Comparison of ENCODE assay signal across 40 cellular contexts in genomic region chr11:56545531-56545930, GRCh38. TPM values are rescaled to one million over a fixed set of nuclear protein-coding genes. Genes with fewer than 3 reads are reported as not detected.
"Had no signal": no experiment of that assay in that cellular context is flagged by ENCODE, and none has a peak within 500 bp of the region (broad histone marks: within the 10 kb centered on the region; RNA-seq: fewer than 3 reads in every experiment).

No MANE protein-coding gene starts in this region.

- H3K27me3 Mint-ChIP-seq: activated CD4-positive, alpha-beta memory T cell treated with anti-CD3 and anti-CD28 coated beads, Interleukin-2, amount 10 ng/mL, durations not matched to agents 7 days and 5 days; activated CD4-positive, alpha-beta T cell treated with anti-CD3 and anti-CD28 coated beads for 36 hours; activated CD4-positive, alpha-beta T cell treated with anti-CD3 and anti-CD28 coated beads, Interleukin-2, amount 10 ng/mL, durations not matched to agents 7 days and 5 days; activated CD8-positive, alpha-beta memory T cell treated with anti-CD3 and anti-CD28 coated beads, Interleukin-2, amount 10 ng/mL, durations not matched to agents 7 days and 5 days; activated naive CD8-positive, alpha-beta T cell treated with anti-CD3 and anti-CD28 coated beads for 36 hours; activated T-helper 17 cell treated with anti-CD3 and anti-CD28 coated beads, Interleukin-2, amount 50 U/mL, for 72 hours had no signal

- H3K4me1 Mint-ChIP-seq: activated CD4-positive, alpha-beta memory T cell treated with anti-CD3 and anti-CD28 coated beads, Interleukin-2, amount 10 ng/mL, durations not matched to agents 7 days and 5 days; activated CD4-positive, alpha-beta T cell treated with anti-CD3 and anti-CD28 coated beads for 36 hours; activated CD4-positive, alpha-beta T cell treated with anti-CD3 and anti-CD28 coated beads, Interleukin-2, amount 10 ng/mL, durations not matched to agents 7 days and 5 days; activated CD8-positive, alpha-beta memory T cell treated with anti-CD3 and anti-CD28 coated beads, Interleukin-2, amount 10 ng/mL, durations not matched to agents 7 days and 5 days; activated naive CD8-positive, alpha-beta T cell treated with anti-CD3 and anti-CD28 coated beads for 36 hours; activated T-helper 17 cell treated with anti-CD3 and anti-CD28 coated beads, Interleukin-2, amount 50 U/mL, for 72 hours; WTC11 had no signal

- ATAC-seq: activated CD4-positive, alpha-beta T cell treated with anti-CD3 and anti-CD28 coated beads for 36 hours; activated CD4-positive, CD25-positive, alpha-beta regulatory T cell treated with anti-CD3 and anti-CD28 coated beads, Interleukin-2, amount 50 U/mL, for 24 hours; activated CD8-positive, alpha-beta memory T cell treated with anti-CD3 and anti-CD28 coated beads, Interleukin-2, amount 10 ng/mL, durations not matched to agents 7 days and 5 days; activated CD8-positive, alpha-beta T cell treated with anti-CD3 and anti-CD28 coated beads, Interleukin-2, amount 10 ng/mL, durations not matched to agents 7 days and 5 days; activated naive CD4-positive, alpha-beta T cell treated with anti-CD3 and anti-CD28 coated beads, Interleukin-2, amount 50 U/mL, for 72 hours; activated T-cell treated with anti-CD3 and anti-CD28 coated beads, Interleukin-2, amount 50 U/mL, for 4 hours; activated T-cell treated with anti-CD3 and anti-CD28 coated beads, Interleukin-2, amount 50 U/mL, for 72 hours; activated T-helper 17 cell treated with anti-CD3 and anti-CD28 coated beads, Interleukin-2, amount 50 U/mL, for 72 hours; body of pancreas; WTC11 had no signal

- H3K4me3 Mint-ChIP-seq: activated CD4-positive, alpha-beta memory T cell treated with anti-CD3 and anti-CD28 coated beads, Interleukin-2, amount 10 ng/mL, durations not matched to agents 7 days and 5 days; activated CD4-positive, alpha-beta T cell treated with anti-CD3 and anti-CD28 coated beads for 36 hours; activated CD4-positive, alpha-beta T cell treated with anti-CD3 and anti-CD28 coated beads, Interleukin-2, amount 10 ng/mL, durations not matched to agents 7 days and 5 days; activated CD8-positive, alpha-beta memory T cell treated with anti-CD3 and anti-CD28 coated beads, Interleukin-2, amount 10 ng/mL, durations not matched to agents 7 days and 5 days; activated CD8-positive, alpha-beta T cell treated with anti-CD3 and anti-CD28 coated beads, Interleukin-2, amount 10 ng/mL, durations not matched to agents 7 days and 5 days; activated naive CD4-positive, alpha-beta T cell treated with anti-CD3 and anti-CD28 coated beads for 36 hours; activated naive CD8-positive, alpha-beta T cell treated with anti-CD3 and anti-CD28 coated beads for 36 hours; activated T-cell treated with anti-CD3 and anti-CD28 coated beads, Interleukin-2, amount 50 U/mL, for 4 hours; activated T-cell treated with anti-CD3 and anti-CD28 coated beads, Interleukin-2, amount 50 U/mL, for 72 hours; activated T-helper 1 cell treated with anti-CD3 and anti-CD28 coated beads, Interleukin-12 subunit alpha, Interleukin-12 subunit beta, Interleukin-2, Interleukin-4 antibody, amounts not matched to agents 30 ng/mL and 10 ng/mL and 1 ng/mL, durations not matched to agents 14 hours and 24 hours and 36 hours; activated T-helper 17 cell treated with anti-CD3 and anti-CD28 coated beads, Interleukin-2, amount 50 U/mL, for 72 hours; T-helper 1 cell treated with Interleukin-12 subunit alpha and Interleukin-12 subunit beta and Interleukin-4 antibody, amounts not matched to agents 30 μg/mL and 1 μg/mL, for 36 hours; T-helper 2 cell treated with Interferon-gamma antibody and Interleukin-4, amounts not matched to agents 5 μg/mL and 100 μg/mL, for 36 hours; WTC11 had no signal

- H3K27ac ChIP-seq: adrenal gland, body of pancreas, brain microvascular endothelial cell, breast epithelium, WERI-Rb-1 had no signal

- H3K36me3 Mint-ChIP-seq: activated CD8-positive, alpha-beta memory T cell treated with anti-CD3 and anti-CD28 coated beads, Interleukin-2, amount 10 ng/mL, durations not matched to agents 7 days and 5 days; activated naive CD8-positive, alpha-beta T cell treated with anti-CD3 and anti-CD28 coated beads for 36 hours; WTC11 had no signal

- DNase-seq: activated CD4-positive, alpha-beta memory T cell treated with anti-CD3 and anti-CD28 coated beads, Interleukin-2, amount 10 ng/mL, durations not matched to agents 7 days and 5 days; activated CD4-positive, alpha-beta T cell treated with anti-CD3 and anti-CD28 coated beads for 1 hour; activated CD4-positive, alpha-beta T cell treated with anti-CD3 and anti-CD28 coated beads for 36 hours; activated CD4-positive, alpha-beta T cell treated with anti-CD3 and anti-CD28 coated beads for 48 hours; activated CD4-positive, alpha-beta T cell treated with anti-CD3 and anti-CD28 coated beads, Interleukin-2, amount 10 ng/mL, durations not matched to agents 7 days and 5 days; activated CD4-positive, alpha-beta T cell treated with anti-CD3 and anti-CD28 coated beads, Interleukin-2, amount 50 U/mL, for 48 hours; activated CD4-positive, CD25-positive, alpha-beta regulatory T cell; activated CD8-positive, alpha-beta memory T cell treated with anti-CD3 and anti-CD28 coated beads for 24 hours; activated CD8-positive, alpha-beta memory T cell treated with anti-CD3 and anti-CD28 coated beads, Interleukin-2, amount 10 ng/mL, durations not matched to agents 7 days and 5 days; activated CD8-positive, alpha-beta memory T cell treated with anti-CD3 and anti-CD28 coated beads, Interleukin-2, amount 50 U/mL, for 48 hours; activated CD8-positive, alpha-beta T cell treated with anti-CD3 and anti-CD28 coated beads, Interleukin-2, amount 10 ng/mL, durations not matched to agents 7 days and 5 days; activated effector memory CD4-positive, alpha-beta T cell treated with anti-CD3 and anti-CD28 coated beads, Interleukin-2, amount 50 U/mL, for 16 hours; activated gamma-delta T cell treated with Interleukin-2 at 50 U/mL for 16 hours; activated naive CD4-positive, alpha-beta T cell; activated naive CD4-positive, alpha-beta T cell treated with anti-CD3 and anti-CD28 coated beads for 36 hours; activated naive CD4-positive, alpha-beta T cell treated with anti-CD3 and anti-CD28 coated beads, Interleukin-2, amount 50 U/mL, for 16 hours; activated naive CD8-positive, alpha-beta T cell treated with anti-CD3 and anti-CD28 coated beads for 36 hours; activated T-cell treated with anti-CD3 and anti-CD28 coated beads, Interleukin-2, amount 50 U/mL, for 4 hours; activated T-cell treated with anti-CD3 and anti-CD28 coated beads, Interleukin-2, amount 50 U/mL, for 72 hours; adrenal gland; amniotic stem cell; aorta; body of pancreas; brain microvascular endothelial cell; central memory CD4-positive, alpha-beta T cell; T-helper 1 cell; T-helper 2 cell; T-helper 9 cell; WERI-Rb-1 had no signal

- H3K27ac Mint-ChIP-seq: activated CD4-positive, alpha-beta memory T cell treated with anti-CD3 and anti-CD28 coated beads, Interleukin-2, amount 10 ng/mL, durations not matched to agents 7 days and 5 days; activated CD4-positive, alpha-beta T cell treated with anti-CD3 and anti-CD28 coated beads for 36 hours; activated CD4-positive, alpha-beta T cell treated with anti-CD3 and anti-CD28 coated beads, Interleukin-2, amount 10 ng/mL, durations not matched to agents 7 days and 5 days; activated CD8-positive, alpha-beta memory T cell treated with anti-CD3 and anti-CD28 coated beads, Interleukin-2, amount 10 ng/mL, durations not matched to agents 7 days and 5 days; activated CD8-positive, alpha-beta T cell treated with anti-CD3 and anti-CD28 coated beads, Interleukin-2, amount 10 ng/mL, durations not matched to agents 7 days and 5 days; activated naive CD4-positive, alpha-beta T cell treated with anti-CD3 and anti-CD28 coated beads for 36 hours; activated naive CD4-positive, alpha-beta T cell treated with anti-CD3 and anti-CD28 coated beads, Interleukin-2, amount 50 U/mL, for 72 hours; activated naive CD8-positive, alpha-beta T cell treated with anti-CD3 and anti-CD28 coated beads for 36 hours; activated T-cell treated with anti-CD3 and anti-CD28 coated beads, Interleukin-2, amount 50 U/mL, for 72 hours; activated T-helper 1 cell treated with anti-CD3 and anti-CD28 coated beads, Interleukin-12 subunit alpha, Interleukin-12 subunit beta, Interleukin-2, Interleukin-4 antibody, amounts not matched to agents 30 ng/mL and 10 ng/mL and 1 ng/mL, durations not matched to agents 14 hours and 24 hours and 36 hours; activated T-helper 17 cell treated with anti-CD3 and anti-CD28 coated beads, Interleukin-2, amount 50 U/mL, for 72 hours; T-helper 1 cell treated with Interleukin-12 subunit alpha and Interleukin-12 subunit beta and Interleukin-4 antibody, amounts not matched to agents 30 μg/mL and 1 μg/mL, for 36 hours; T-helper 2 cell treated with Interferon-gamma antibody and Interleukin-4, amounts not matched to agents 5 μg/mL and 100 μg/mL, for 36 hours; WTC11 had no signal

- H3K4me3 ChIP-seq: adrenal gland, body of pancreas, breast epithelium had no signal

RNA-seq across cellular contexts. Expression of gene OR5M11, which starts 2.5 kb away (rescaled TPM):
- total RNA-seq: activated CD4-positive, alpha-beta memory T cell treated with anti-CD3 and anti-CD28 coated beads, Interleukin-2, amount 10 ng/mL, durations not matched to agents 7 days and 5 days; activated CD4-positive, alpha-beta T cell treated with anti-CD3 and anti-CD28 coated beads for 36 hours; activated CD4-positive, alpha-beta T cell treated with anti-CD3 and anti-CD28 coated beads, Interleukin-2, amount 10 ng/mL, durations not matched to agents 7 days and 5 days; activated CD8-positive, alpha-beta memory T cell treated with anti-CD3 and anti-CD28 coated beads, Interleukin-2, amount 10 ng/mL, durations not matched to agents 7 days and 5 days; activated CD8-positive, alpha-beta T cell treated with anti-CD3 and anti-CD28 coated beads, Interleukin-2, amount 10 ng/mL, durations not matched to agents 7 days and 5 days; activated naive CD4-positive, alpha-beta T cell treated with anti-CD3 and anti-CD28 coated beads for 36 hours; activated naive CD4-positive, alpha-beta T cell treated with anti-CD3 and anti-CD28 coated beads, Interleukin-2, amount 50 U/mL, for 72 hours; activated naive CD8-positive, alpha-beta T cell treated with anti-CD3 and anti-CD28 coated beads for 36 hours; activated T-cell treated with anti-CD3 and anti-CD28 coated beads, Interleukin-2, amount 50 U/mL, for 4 hours; activated T-cell treated with anti-CD3 and anti-CD28 coated beads, Interleukin-2, amount 50 U/mL, for 72 hours; activated T-helper 1 cell treated with anti-CD3 and anti-CD28 coated beads, Interleukin-12 subunit alpha, Interleukin-12 subunit beta, Interleukin-2, Interleukin-4 antibody, amounts not matched to agents 30 ng/mL and 10 ng/mL and 1 ng/mL, durations not matched to agents 14 hours and 24 hours and 36 hours; activated T-helper 17 cell treated with anti-CD3 and anti-CD28 coated beads, Interleukin-2, amount 50 U/mL, for 72 hours; adrenal gland; aorta; astrocyte; body of pancreas; breast epithelium; cardiac septum; cerebellum; WTC11 had no signal

RNA-seq across cellular contexts. Expression of gene OR5M10, which starts 32.0 kb away (rescaled TPM):
- total RNA-seq: activated CD4-positive, alpha-beta memory T cell treated with anti-CD3 and anti-CD28 coated beads, Interleukin-2, amount 10 ng/mL, durations not matched to agents 7 days and 5 days; activated CD4-positive, alpha-beta T cell treated with anti-CD3 and anti-CD28 coated beads for 36 hours; activated CD4-positive, alpha-beta T cell treated with anti-CD3 and anti-CD28 coated beads, Interleukin-2, amount 10 ng/mL, durations not matched to agents 7 days and 5 days; activated CD8-positive, alpha-beta memory T cell treated with anti-CD3 and anti-CD28 coated beads, Interleukin-2, amount 10 ng/mL, durations not matched to agents 7 days and 5 days; activated CD8-positive, alpha-beta T cell treated with anti-CD3 and anti-CD28 coated beads, Interleukin-2, amount 10 ng/mL, durations not matched to agents 7 days and 5 days; activated naive CD4-positive, alpha-beta T cell treated with anti-CD3 and anti-CD28 coated beads for 36 hours; activated naive CD4-positive, alpha-beta T cell treated with anti-CD3 and anti-CD28 coated beads, Interleukin-2, amount 50 U/mL, for 72 hours; activated naive CD8-positive, alpha-beta T cell treated with anti-CD3 and anti-CD28 coated beads for 36 hours; activated T-cell treated with anti-CD3 and anti-CD28 coated beads, Interleukin-2, amount 50 U/mL, for 4 hours; activated T-cell treated with anti-CD3 and anti-CD28 coated beads, Interleukin-2, amount 50 U/mL, for 72 hours; activated T-helper 1 cell treated with anti-CD3 and anti-CD28 coated beads, Interleukin-12 subunit alpha, Interleukin-12 subunit beta, Interleukin-2, Interleukin-4 antibody, amounts not matched to agents 30 ng/mL and 10 ng/mL and 1 ng/mL, durations not matched to agents 14 hours and 24 hours and 36 hours; activated T-helper 17 cell treated with anti-CD3 and anti-CD28 coated beads, Interleukin-2, amount 50 U/mL, for 72 hours; adrenal gland; aorta; astrocyte; body of pancreas; breast epithelium; cardiac septum; cerebellum; WTC11 had no signal

RNA-seq across cellular contexts. Expression of gene OR5M8, which starts 54.4 kb away (rescaled TPM):
- total RNA-seq: activated CD4-positive, alpha-beta memory T cell treated with anti-CD3 and anti-CD28 coated beads, Interleukin-2, amount 10 ng/mL, durations not matched to agents 7 days and 5 days; activated CD4-positive, alpha-beta T cell treated with anti-CD3 and anti-CD28 coated beads for 36 hours; activated CD4-positive, alpha-beta T cell treated with anti-CD3 and anti-CD28 coated beads, Interleukin-2, amount 10 ng/mL, durations not matched to agents 7 days and 5 days; activated CD8-positive, alpha-beta memory T cell treated with anti-CD3 and anti-CD28 coated beads, Interleukin-2, amount 10 ng/mL, durations not matched to agents 7 days and 5 days; activated CD8-positive, alpha-beta T cell treated with anti-CD3 and anti-CD28 coated beads, Interleukin-2, amount 10 ng/mL, durations not matched to agents 7 days and 5 days; activated naive CD4-positive, alpha-beta T cell treated with anti-CD3 and anti-CD28 coated beads for 36 hours; activated naive CD4-positive, alpha-beta T cell treated with anti-CD3 and anti-CD28 coated beads, Interleukin-2, amount 50 U/mL, for 72 hours; activated naive CD8-positive, alpha-beta T cell treated with anti-CD3 and anti-CD28 coated beads for 36 hours; activated T-cell treated with anti-CD3 and anti-CD28 coated beads, Interleukin-2, amount 50 U/mL, for 4 hours; activated T-cell treated with anti-CD3 and anti-CD28 coated beads, Interleukin-2, amount 50 U/mL, for 72 hours; activated T-helper 1 cell treated with anti-CD3 and anti-CD28 coated beads, Interleukin-12 subunit alpha, Interleukin-12 subunit beta, Interleukin-2, Interleukin-4 antibody, amounts not matched to agents 30 ng/mL and 10 ng/mL and 1 ng/mL, durations not matched to agents 14 hours and 24 hours and 36 hours; activated T-helper 17 cell treated with anti-CD3 and anti-CD28 coated beads, Interleukin-2, amount 50 U/mL, for 72 hours; adrenal gland; aorta; astrocyte; body of pancreas; breast epithelium; cardiac septum; cerebellum; WTC11 had no signal
